In the genomic region with DNA sequence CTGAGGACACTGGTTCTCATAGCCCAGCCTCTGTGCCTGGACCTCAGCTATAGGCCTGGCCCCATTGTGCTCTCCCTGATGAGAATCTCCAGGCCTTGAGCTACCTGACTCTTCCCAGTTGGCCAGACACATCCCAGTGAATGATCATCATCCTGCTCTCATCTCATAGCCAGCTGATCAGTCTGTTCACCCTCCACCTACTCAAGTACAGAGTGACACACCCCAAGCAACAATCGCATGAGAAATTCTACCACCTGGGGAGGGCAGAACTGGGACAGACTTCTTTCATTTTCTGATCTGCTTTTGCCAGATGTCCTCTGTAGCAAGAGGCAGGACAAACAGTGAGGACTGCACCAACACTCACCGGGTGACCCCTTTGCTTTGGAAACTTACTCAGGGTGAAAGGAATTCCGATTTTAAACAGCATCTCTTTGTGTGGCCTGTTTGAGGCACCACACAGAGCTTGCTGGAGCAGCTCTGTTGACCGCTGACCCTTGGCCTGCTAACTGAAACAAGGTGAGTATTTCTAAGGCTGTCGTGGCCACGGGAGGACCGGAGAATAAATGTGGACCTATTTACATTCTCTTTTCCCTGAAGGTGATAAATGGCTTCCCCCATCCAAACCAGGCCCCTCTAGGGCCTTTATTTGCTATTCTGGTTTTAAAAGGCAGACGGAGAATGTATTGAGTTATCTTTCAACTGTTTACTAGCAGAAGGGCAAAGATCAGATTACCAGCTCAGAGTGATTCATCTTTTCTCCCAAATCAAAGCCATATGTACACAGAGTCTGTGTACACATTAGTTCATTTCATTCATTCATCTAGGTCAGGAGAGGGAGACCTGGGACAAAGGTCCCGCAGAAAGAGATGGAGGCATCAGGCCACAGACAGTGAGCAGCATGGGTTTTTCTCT, we compare ENCODE assay signal across 9 cellular contexts.
DNase-seq lines count a peak whose midpoint lies in the region; ATAC-seq and TF ChIP-seq lines count a peak whose summit lies in the region.
"Had no signal": no experiment of that assay in that cellular context is flagged by ENCODE, and none has a peak within 500 bp of the region (broad histone marks: within the 10 kb centered on the region; RNA-seq: fewer than 3 reads in every experiment).

No MANE protein-coding gene starts in this region.

- intact Hi-C loops in activated CD8-positive, alpha-beta T cell treated with anti-CD3 and anti-CD28 coated beads for 36 hours (cut with micrococcal nuclease): no loop called here
- intact Hi-C loops in cardiac septum (cut with DNase I): no loop called here

- CTCF ChIA-PET in activated CD8-positive, alpha-beta T cell treated with anti-CD3 and anti-CD28 coated beads for 36 hours (lab: Charles Lee): no interaction called here

- no peaks in the 10 kb centered on the region for H3K9me3 ChIP-seq in Karpas-422 (ENCODE audit: low read length)

- H3K27ac ChIP-seq in Karpas-422 (ENCODE audit: low read length): no peak overlapping the region

- no peak overlapping the region for H3K9ac ChIP-seq in Karpas-422 (ENCODE audit: low read length)

- no peaks in the 10 kb centered on the region for H3K36me3 Mint-ChIP-seq in stimulated activated naive B cell treated with anti-CD40 and anti-IgM and Interleukin-4, amounts not matched to agents 10 μg/mL and 1 μg/mL and 100 μg/mL, for 72 hours
- H3K36me3 Mint-ChIP-seq in activated CD8-positive, alpha-beta T cell treated with anti-CD3 and anti-CD28 coated beads for 36 hours (ENCODE audit: low read depth): no peaks in the 10 kb centered on the region

- H3K4me1 ChIP-seq in Karpas-422 (ENCODE audit: low read length): peaks cover 13% of the 10 kb centered on the region

- no peak overlapping the region for H3K4me2 ChIP-seq in Karpas-422 (ENCODE audit: low read depth, low read length, poor library complexity, severe bottlenecking)

- no peaks in the 10 kb centered on the region for H3K36me3 ChIP-seq in Karpas-422 (ENCODE audit: insufficient read depth, low read length)

- no peak overlapping the region for H3K4me3 Mint-ChIP-seq in stimulated activated naive B cell treated with anti-CD40 and anti-IgM and Interleukin-4, amounts not matched to agents 10 μg/mL and 1 μg/mL and 100 μg/mL, for 72 hours
- no peak overlapping the region for H3K4me3 Mint-ChIP-seq in activated CD8-positive, alpha-beta T cell treated with anti-CD3 and anti-CD28 coated beads for 36 hours
- H3K4me3 Mint-ChIP-seq: stimulated activated naive CD8-positive, alpha-beta T cell treated with anti-CD3 and anti-CD28 coated beads, Interleukin-15, Interleukin-2, amounts not matched to agents 100 ng/mL and 50 ng/mL, for 24 hours had no signal

- H3K27me3 ChIP-seq in Karpas-422 (ENCODE audit: low read length): no peaks in the 10 kb centered on the region

- H3K9me2 ChIP-seq in Karpas-422 (replicated peaks; ENCODE audit: insufficient read depth, low read length): no peaks in the 10 kb centered on the region

- no peak for TF ChIP-seq CTCF in activated CD8-positive, alpha-beta T cell treated with anti-CD3 and anti-CD28 coated beads for 36 hours (IDR thresholded peaks at IDR 0.05)

- H3K9me3 Mint-ChIP-seq in stimulated activated naive B cell treated with anti-CD40 and anti-IgM and Interleukin-4, amounts not matched to agents 10 μg/mL and 1 μg/mL and 100 μg/mL, for 72 hours: peaks cover 0 to 2% of the 10 kb centered on the region in 2 donors
- H3K9me3 Mint-ChIP-seq in activated CD8-positive, alpha-beta T cell treated with anti-CD3 and anti-CD28 coated beads for 36 hours: no peaks in the 10 kb centered on the region

- peak overlapping the region; percentile 90 for H3K27ac Mint-ChIP-seq in stimulated activated naive B cell treated with anti-CD40 and anti-IgM and Interleukin-4, amounts not matched to agents 10 μg/mL and 1 μg/mL and 100 μg/mL, for 72 hours
- H3K27ac Mint-ChIP-seq in activated CD8-positive, alpha-beta T cell treated with anti-CD3 and anti-CD28 coated beads for 36 hours: no peak overlapping the region
- H3K27ac Mint-ChIP-seq: stimulated activated naive CD8-positive, alpha-beta T cell treated with anti-CD3 and anti-CD28 coated beads, Interleukin-15, Interleukin-2, amounts not matched to agents 100 ng/mL and 50 ng/mL, for 24 hours had no signal

- ATAC-seq in GM21723 (IDR thresholded peaks at IDR 0.05; ENCODE audit: unreplicated experiment): peak; percentile 62
- peak; percentile 82 to 94 for ATAC-seq in stimulated activated naive B cell treated with anti-CD40 and anti-IgM and Interleukin-4, amounts not matched to agents 10 μg/mL and 1 μg/mL and 100 μg/mL, for 72 hours (replicated peaks)
- ATAC-seq in activated CD8-positive, alpha-beta T cell treated with anti-CD3 and anti-CD28 coated beads for 36 hours: no peak

- DNase-seq in NCI-H774 (lab: John Stamatoyannopoulos, UW) (peak; percentile 85), fibroblast of gingiva (ENCODE audit: low read depth) (peak; percentile 88), cardiac septum (ENCODE audit: low spot score) (no peak), Karpas-422 (no peak)
- peak; percentile 17 for DNase-seq in stimulated activated naive B cell treated with anti-CD40 and anti-IgM and Interleukin-4, amounts not matched to agents 10 μg/mL and 1 μg/mL and 100 μg/mL, for 72 hours
- no peak for DNase-seq in activated CD8-positive, alpha-beta T cell treated with anti-CD3 and anti-CD28 coated beads for 36 hours
- no peak for DNase-seq in stimulated activated CD8-positive, alpha-beta memory T cell treated with anti-CD3 and anti-CD28 coated beads, Interleukin-4, amount 100 ng/mL, for 48 hours

- no peaks in the 10 kb centered on the region for H3K79me2 ChIP-seq in Karpas-422 (ENCODE audit: low read length)

- POLR2A ChIA-PET in activated CD8-positive, alpha-beta T cell treated with anti-CD3 and anti-CD28 coated beads for 36 hours (lab: Charles Lee): no interaction called here

- peaks cover 19 to 26% of the 10 kb centered on the region in 2 donors for H3K4me1 Mint-ChIP-seq in stimulated activated naive B cell treated with anti-CD40 and anti-IgM and Interleukin-4, amounts not matched to agents 10 μg/mL and 1 μg/mL and 100 μg/mL, for 72 hours
- H3K4me1 Mint-ChIP-seq in activated CD8-positive, alpha-beta T cell treated with anti-CD3 and anti-CD28 coated beads for 36 hours (ENCODE audit: low read depth): no peaks in the 10 kb centered on the region

- no peaks in the 10 kb centered on the region for H4K20me1 ChIP-seq in Karpas-422 (ENCODE audit: insufficient read depth, low read depth, low read length)

- no peak overlapping the region for H2AFZ ChIP-seq in Karpas-422 (ENCODE audit: low read length)

- no peak overlapping the region for H3K4me3 ChIP-seq in Karpas-422 (ENCODE audit: low read length)

- no peaks in the 10 kb centered on the region for H3K27me3 Mint-ChIP-seq in stimulated activated naive B cell treated with anti-CD40 and anti-IgM and Interleukin-4, amounts not matched to agents 10 μg/mL and 1 μg/mL and 100 μg/mL, for 72 hours
- no peaks in the 10 kb centered on the region for H3K27me3 Mint-ChIP-seq in activated CD8-positive, alpha-beta T cell treated with anti-CD3 and anti-CD28 coated beads for 36 hours
- H3K27me3 Mint-ChIP-seq: stimulated activated naive CD8-positive, alpha-beta T cell treated with anti-CD3 and anti-CD28 coated beads, Interleukin-15, Interleukin-2, amounts not matched to agents 100 ng/mL and 50 ng/mL, for 24 hours had no signal

Comparison
In these comparisons a context has a peak if more than half of its experiments do, and no peak if none do; other contexts are left out.
1. DNase-seq: peak in NCI-H774 (single experiment), fibroblast of gingiva (single experiment) and stimulated activated naive B cell treated with anti-CD40 and anti-IgM and Interleukin-4, amounts not matched to agents 10 μg/mL and 1 μg/mL and 100 μg/mL, for 72 hours (single experiment); none in activated CD8-positive, alpha-beta T cell treated with anti-CD3 and anti-CD28 coated beads for 36 hours (single experiment), cardiac septum (single experiment), Karpas-422 (single experiment) and stimulated activated CD8-positive, alpha-beta memory T cell treated with anti-CD3 and anti-CD28 coated beads, Interleukin-4, amount 100 ng/mL, for 48 hours (single experiment).